Comparison of ENCODE assay signal across 8 cellular contexts in genomic region chr11:82229346-82229745, GRCh38.
DNase-seq lines count a peak whose midpoint lies in the region; ATAC-seq and TF ChIP-seq lines count a peak whose summit lies in the region.

No MANE protein-coding gene starts in this region.

- DNase-seq in CD4-positive, CD25-positive, alpha-beta regulatory T cell, result peak in 2 of 3 donors; percentile 2 to 7
- peak; percentile 6 to 76 (median 21) for DNase-seq in NCI-H1417 (lab: John Stamatoyannopoulos, UW)
- peak; percentile 32 for DNase-seq in cerebellar cortex (ENCODE audit: low spot score)
- DNase-seq in superior temporal gyrus (ENCODE audit: extremely low spot score), result peak; percentile 49
- DNase-seq in thyroid gland, result no peak
- no peak for DNase-seq in T-helper 17 cell
- DNase-seq in activated gamma-delta T cell (lab: John Stamatoyannopoulos, UW), result no peak

- peaks cover 0 to 4% (median 0%) of the 10 kb centered on the region in 7 donors for H3K9me3 Mint-ChIP-seq in CD4-positive, CD25-positive, alpha-beta regulatory T cell

- H3K9me3 ChIP-seq in CD4-positive, CD25-positive, alpha-beta regulatory T cell (ENCODE audit: control insufficient read depth in 2 of 2, low read length in 2 of 2), result peaks cover 0 to 1% of the 10 kb centered on the region in 2 experiments
- H3K9me3 ChIP-seq in thyroid gland (no peaks in the 10 kb centered on the region), T-helper 17 cell (ENCODE audit: control insufficient read depth, low read length, poor library complexity, severe bottlenecking) (no peaks in the 10 kb centered on the region)

- no peaks in the 10 kb centered on the region for H3K27me3 ChIP-seq in CD4-positive, CD25-positive, alpha-beta regulatory T cell (ENCODE audit: control insufficient read depth, insufficient read depth, low read length)
- H3K27me3 ChIP-seq in thyroid gland, result no peaks in the 10 kb centered on the region

- H3K4me1 ChIP-seq in CD4-positive, CD25-positive, alpha-beta regulatory T cell (ENCODE audit: control insufficient read depth, insufficient read depth, low read length, poor library complexity, severe bottlenecking), result no peaks in the 10 kb centered on the region
- no peaks in the 10 kb centered on the region for H3K4me1 ChIP-seq in thyroid gland

- no peak overlapping the region for H3K27ac Mint-ChIP-seq in CD4-positive, CD25-positive, alpha-beta regulatory T cell
- H3K27ac Mint-ChIP-seq in T-helper 17 cell, result no peak overlapping the region

- H3K4me3 Mint-ChIP-seq in CD4-positive, CD25-positive, alpha-beta regulatory T cell, result no peak overlapping the region
- H3K4me3 Mint-ChIP-seq in T-helper 17 cell, result no peak overlapping the region

- intact Hi-C loops in thyroid gland (cut with DNase I), result no loop called here

- no peak overlapping the region for H3K4me3 ChIP-seq in CD4-positive, CD25-positive, alpha-beta regulatory T cell (ENCODE audit: low read depth, low read length)
- no peak overlapping the region for H3K4me3 ChIP-seq in thyroid gland (replicated peaks in 1 of 3)

- H3K36me3 Mint-ChIP-seq in CD4-positive, CD25-positive, alpha-beta regulatory T cell, result no peaks in the 10 kb centered on the region
- no peaks in the 10 kb centered on the region for H3K36me3 Mint-ChIP-seq in T-helper 17 cell (ENCODE audit: low read depth)

- H3K36me3 ChIP-seq in CD4-positive, CD25-positive, alpha-beta regulatory T cell (ENCODE audit: control insufficient read depth, insufficient read depth, low read length), result no peaks in the 10 kb centered on the region
- no peaks in the 10 kb centered on the region for H3K36me3 ChIP-seq in thyroid gland

- H3K27me3 Mint-ChIP-seq in CD4-positive, CD25-positive, alpha-beta regulatory T cell, result no peaks in the 10 kb centered on the region
- no peaks in the 10 kb centered on the region for H3K27me3 Mint-ChIP-seq in T-helper 17 cell

- peak in 1 of 6 experiments; percentile 10 for TF ChIP-seq CTCF in thyroid gland (IDR thresholded peaks at IDR 0.05)

- no peak overlapping the region for H3K27ac ChIP-seq in CD4-positive, CD25-positive, alpha-beta regulatory T cell (ENCODE audit: insufficient read depth, low read length, poor library complexity, severe bottlenecking)
- no peak overlapping the region for H3K27ac ChIP-seq in thyroid gland

- H3K4me1 Mint-ChIP-seq in CD4-positive, CD25-positive, alpha-beta regulatory T cell, result no peaks in the 10 kb centered on the region
- H3K4me1 Mint-ChIP-seq in T-helper 17 cell, result no peaks in the 10 kb centered on the region

- TF ChIP-seq POLR2A in thyroid gland (IDR thresholded peaks at IDR 0.05), result no peak

- ATAC-seq in CD4-positive, CD25-positive, alpha-beta regulatory T cell (ENCODE audit: low read depth in 2 of 2), result no peak
- peak; percentile 63 for ATAC-seq in GM21360 (IDR thresholded peaks at IDR 0.05; ENCODE audit: unreplicated experiment)
- no peak for ATAC-seq in T-helper 17 cell

Comparison
In these comparisons a context has a peak if more than half of its experiments do, and no peak if none do; other contexts are left out.
1. DNase-seq: peak in CD4-positive, CD25-positive, alpha-beta regulatory T cell (2 of 3), NCI-H1417 (3 of 3), cerebellar cortex (single experiment) and superior temporal gyrus (single experiment); none in thyroid gland (0 of 2), T-helper 17 cell (0 of 3) and activated gamma-delta T cell (single experiment).